ENCODE assay signal across 8 cellular contexts in the genomic region with DNA sequence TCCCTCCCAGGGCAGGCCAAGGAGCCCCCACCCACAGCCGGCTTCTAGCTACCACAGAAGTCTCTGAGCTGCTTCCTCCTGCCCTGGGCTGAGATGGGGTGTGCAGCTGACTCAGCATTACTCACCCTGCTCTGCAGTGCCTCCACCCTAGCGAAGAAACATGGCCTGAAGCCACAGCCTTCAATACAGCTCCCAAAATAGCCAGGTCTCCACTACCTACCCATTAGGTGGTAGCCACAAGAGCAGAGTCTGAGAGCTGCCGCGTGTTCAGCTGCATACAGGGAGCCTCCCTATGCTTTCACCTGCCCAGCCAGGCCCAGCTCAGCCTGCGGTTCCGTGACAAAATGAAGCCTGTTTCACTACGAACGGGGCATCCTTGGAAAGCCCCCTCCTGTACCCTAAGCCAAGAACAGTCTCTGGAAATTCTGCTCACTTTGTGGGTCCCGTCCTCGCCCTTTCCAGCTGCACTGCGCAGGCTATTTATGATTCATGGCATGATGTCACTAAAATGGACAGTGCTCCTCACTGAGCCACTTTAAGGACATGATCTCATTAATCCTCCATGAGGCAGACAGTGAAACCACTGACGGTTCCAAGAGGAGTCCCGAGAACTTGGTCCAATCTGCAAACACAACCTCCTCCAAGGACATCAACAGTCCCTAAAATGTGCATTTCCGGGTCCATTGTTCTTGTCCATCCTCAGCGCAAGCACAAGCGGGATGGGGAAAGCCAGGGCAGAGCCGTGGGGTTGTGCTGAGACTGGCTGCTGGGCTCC. TPM values are rescaled to one million over a fixed set of nuclear protein-coding genes. Genes with fewer than 3 reads are reported as not detected.
DNase-seq lines count a peak whose midpoint lies in the region; ATAC-seq and TF ChIP-seq lines count a peak whose summit lies in the region.

No MANE protein-coding gene starts in this region.

- peaks cover 69 to 88% of the 10 kb centered on the region in 2 donors for H3K4me1 ChIP-seq in ascending aorta

- H3K36me3 ChIP-seq in ascending aorta = peaks cover 73 to 82% of the 10 kb centered on the region in 2 donors

- TF ChIP-seq CTCF in ascending aorta (IDR thresholded peaks at IDR 0.05) = no peak

- DNase-seq in T1000 (lab: John Stamatoyannopoulos, UW) (peak; percentile 86), ascending aorta (ENCODE audit: low spot score in 2 of 2) (peak; percentile 75 to 89), iris pigment epithelial cell (ENCODE audit: low read depth) (peak; percentile 96), iPS-NIHi11 (ENCODE audit: low spot score) (no peak), D341Med (ENCODE audit: low spot score) (no peak)
- peak; percentile 85 for DNase-seq in stimulated activated CD4-positive, alpha-beta T cell treated with anti-CD3 and anti-CD28 coated beads, Interleukin-2, amount 100 ng/mL, for 4 hours (ENCODE audit: low read depth)

- intact Hi-C loops in ascending aorta (cut with DNase I) = loop anchor here (1.0 kb wide), 1 partner anchor 10 kb away; no protein-coding TSS in a partner anchor

- H3K9me3 ChIP-seq in ascending aorta = no peaks in the 10 kb centered on the region

- H3K4me3 ChIP-seq in ascending aorta = no peak overlapping the region

- H3K27ac ChIP-seq in ascending aorta = peak overlapping the region; percentile 80 to 93

- ATAC-seq in GM18909 (IDR thresholded peaks at IDR 0.05; ENCODE audit: poor library complexity, unreplicated experiment) (peak; percentile 84), HG03135 (IDR thresholded peaks at IDR 0.05; ENCODE audit: unreplicated experiment) (peak; percentile 66)

- H3K27me3 ChIP-seq in ascending aorta = no peaks in the 10 kb centered on the region

RNA-seq across cellular contexts. Expression of a gene that starts 20.2 kb away (rescaled TPM):
- 216 TPM for total RNA-seq in ascending aorta

Comparison
In these comparisons a context has a peak if more than half of its experiments do, and no peak if none do; other contexts are left out.
1. DNase-seq: peak in T1000 (single experiment), ascending aorta (2 of 2), iris pigment epithelial cell (single experiment) and stimulated activated CD4-positive, alpha-beta T cell treated with anti-CD3 and anti-CD28 coated beads, Interleukin-2, amount 100 ng/mL, for 4 hours (single experiment); none in iPS-NIHi11 (single experiment) and D341Med (single experiment).